In the genomic region with DNA sequence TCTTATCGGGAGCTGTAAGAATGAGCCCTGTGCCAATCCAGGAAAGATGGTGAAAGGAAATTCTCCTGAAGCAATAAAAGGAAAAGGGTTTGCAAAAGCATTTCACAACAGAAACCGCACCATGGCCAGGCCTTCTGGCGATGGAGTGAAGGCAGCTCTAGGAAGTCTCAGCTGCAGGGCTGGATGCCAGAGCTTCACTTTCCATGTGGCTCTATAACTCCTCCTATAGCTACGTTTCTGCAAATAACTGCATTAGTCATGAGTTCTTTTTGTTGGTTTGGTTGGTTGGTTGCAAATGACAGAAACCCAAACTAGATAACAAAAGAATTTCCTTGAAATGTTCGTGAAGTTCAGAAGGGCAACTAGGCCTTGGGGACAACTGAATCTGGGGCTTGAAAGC, we compare ENCODE assay signal across 14 cellular contexts.
DNase-seq lines count a peak whose midpoint lies in the region; ATAC-seq and TF ChIP-seq lines count a peak whose summit lies in the region.
"Had no signal": no experiment of that assay in that cellular context is flagged by ENCODE, and none has a peak within 500 bp of the region (broad histone marks: within the 10 kb centered on the region; RNA-seq: fewer than 3 reads in every experiment).

No MANE protein-coding gene starts in this region.

- DNase-seq in AG04449 (ENCODE audit: low read depth, low spot score) (peak; percentile 14), fibroblast of villous mesenchyme (ENCODE audit: low read depth) (peak; percentile 95), NCI-H526 treated with DMSO at 0.1 percent for 48 hours (lab: John Stamatoyannopoulos, UW) (no peak)
- DNase-seq in T-helper 2 cell treated with Interferon-gamma antibody and Interleukin-4, amounts not matched to agents 5 μg/mL and 100 μg/mL, for 36 hours (ENCODE audit: low spot score): peak; percentile 6
- DNase-seq: CD8-positive, alpha-beta memory T cell; effector memory CD4-positive, alpha-beta T cell; kidney glomerular epithelial cell; NCI-H2227 treated with DMSO at 0.1 percent for 48 hours; psoas muscle; T-cell had no signal

- ATAC-seq in GM18909 (IDR thresholded peaks at IDR 0.05; ENCODE audit: poor library complexity, unreplicated experiment) (no peak), gastroesophageal sphincter (no peak), HG02973 (IDR thresholded peaks at IDR 0.05; ENCODE audit: unreplicated experiment) (no peak)
- ATAC-seq: psoas muscle, T-cell had no signal

- H3K4me1 ChIP-seq in HEK293 (ENCODE audit: control insufficient read depth, insufficient read depth, low read length): no peaks in the 10 kb centered on the region
- peaks cover 0 to 8% (median 0%) of the 10 kb centered on the region in 3 donors for H3K4me1 ChIP-seq in gastroesophageal sphincter
- H3K4me1 ChIP-seq: psoas muscle had no signal

- H3K27me3 ChIP-seq in gastroesophageal sphincter: no peaks in the 10 kb centered on the region

- TF ChIP-seq EP300 in gastroesophageal sphincter (IDR thresholded peaks at IDR 0.05): no peak

- H3K27me3 Mint-ChIP-seq in T-helper 2 cell treated with Interferon-gamma antibody and Interleukin-4, amounts not matched to agents 5 μg/mL and 100 μg/mL, for 36 hours (ENCODE audit: low read depth): no peaks in the 10 kb centered on the region
- H3K27me3 Mint-ChIP-seq: CD8-positive, alpha-beta memory T cell; T-cell had no signal

- TF ChIP-seq POLR2A in gastroesophageal sphincter (IDR thresholded peaks at IDR 0.05): no peak

- H3K36me3 Mint-ChIP-seq in T-helper 2 cell treated with Interferon-gamma antibody and Interleukin-4, amounts not matched to agents 5 μg/mL and 100 μg/mL, for 36 hours (ENCODE audit: low read depth): peaks cover 2% of the 10 kb centered on the region
- H3K36me3 Mint-ChIP-seq: T-cell had no signal

- H3K9me3 ChIP-seq in HEK293 (ENCODE audit: control insufficient read depth, insufficient read depth, low read depth, low read length) (no peaks in the 10 kb centered on the region), gastroesophageal sphincter (no peaks in the 10 kb centered on the region)
- H3K9me3 ChIP-seq: psoas muscle had no signal

- CTCF ChIA-PET in AG04449 (lab: Yijun Ruan, JAX) (interaction anchor here (1.0 to 10.7 kb wide), 15 partner anchors 8 to 438 kb away, joined by 3 to 260 read pairs (median 7); partner anchors contain the start of gene RELL1), HEK293 (lab: Yijun Ruan, JAX) (interaction anchor here (0.6 to 3.4 kb wide), 4 partner anchors 14 to 200 kb away, joined by 4 to 31 read pairs (median 10); a partner anchor contains a TSS)

- no peak for TF ChIP-seq CTCF in AG04449 (IDR thresholded peaks at IDR 0.05; ENCODE audit: insufficient read depth, low read length, missing control alignments)
- no peak for TF ChIP-seq CTCF in HEK293 (tag by site-specific recombination; IDR thresholded peaks at IDR 0.05)
- TF ChIP-seq CTCF in fibroblast of villous mesenchyme (IDR thresholded peaks at IDR 0.05; ENCODE audit: insufficient read depth, low read depth, low read length): no peak
- no peak for TF ChIP-seq CTCF in gastroesophageal sphincter (IDR thresholded peaks at IDR 0.05)

- no peak overlapping the region for H3K4me3 ChIP-seq in AG04449 (ENCODE audit: low read depth, low read length)
- no peak overlapping the region for H3K4me3 ChIP-seq in HEK293 (ENCODE audit: low read depth, low read length)
- no peak overlapping the region for H3K4me3 ChIP-seq in fibroblast of villous mesenchyme (ENCODE audit: low read depth, low read length)
- H3K4me3 ChIP-seq in gastroesophageal sphincter: no peak overlapping the region
- H3K4me3 ChIP-seq: psoas muscle had no signal

- POLR2A ChIA-PET in AG04449 (lab: Yijun Ruan, JAX): no interaction called here
- POLR2A ChIA-PET in HEK293 (lab: Yijun Ruan, JAX): no interaction called here

- 57 to 67% methylated on average over 4 to 5 of the region's 5 CpGs for WGBS in gastroesophageal sphincter (ENCODE audit: low coverage in 1 of 2), 2 donors

- peaks cover 22% of the 10 kb centered on the region for H3K4me1 Mint-ChIP-seq in T-helper 2 cell treated with Interferon-gamma antibody and Interleukin-4, amounts not matched to agents 5 μg/mL and 100 μg/mL, for 36 hours (ENCODE audit: low read depth)

- H3K27ac Mint-ChIP-seq in T-helper 2 cell treated with Interferon-gamma antibody and Interleukin-4, amounts not matched to agents 5 μg/mL and 100 μg/mL, for 36 hours: peak overlapping the region; percentile 78
- H3K27ac Mint-ChIP-seq: T-cell had no signal

- H3K36me3 ChIP-seq in HEK293 (ENCODE audit: control insufficient read depth in 2 of 2, insufficient read depth in 1 of 2, low read length in 2 of 2) (no peaks in the 10 kb centered on the region), gastroesophageal sphincter (no peaks in the 10 kb centered on the region)

- no peak overlapping the region for H3K4me3 Mint-ChIP-seq in T-helper 2 cell treated with Interferon-gamma antibody and Interleukin-4, amounts not matched to agents 5 μg/mL and 100 μg/mL, for 36 hours
- H3K4me3 Mint-ChIP-seq: CD8-positive, alpha-beta memory T cell; T-cell had no signal

- H3K27ac ChIP-seq in HEK293 (ENCODE audit: extremely low read depth, low read depth, low read length) (no peak overlapping the region), gastroesophageal sphincter (no peak overlapping the region)
- H3K27ac ChIP-seq: psoas muscle had no signal

- H3K9me3 Mint-ChIP-seq in T-helper 2 cell treated with Interferon-gamma antibody and Interleukin-4, amounts not matched to agents 5 μg/mL and 100 μg/mL, for 36 hours: no peaks in the 10 kb centered on the region
- H3K9me3 Mint-ChIP-seq: CD8-positive, alpha-beta memory T cell; T-cell had no signal

TF ChIP-seq in HEK293, 187 proteins besides CTCF, POLR2A, EP300 and RAD21:
- TF ChIP-seq, protein P1, sequence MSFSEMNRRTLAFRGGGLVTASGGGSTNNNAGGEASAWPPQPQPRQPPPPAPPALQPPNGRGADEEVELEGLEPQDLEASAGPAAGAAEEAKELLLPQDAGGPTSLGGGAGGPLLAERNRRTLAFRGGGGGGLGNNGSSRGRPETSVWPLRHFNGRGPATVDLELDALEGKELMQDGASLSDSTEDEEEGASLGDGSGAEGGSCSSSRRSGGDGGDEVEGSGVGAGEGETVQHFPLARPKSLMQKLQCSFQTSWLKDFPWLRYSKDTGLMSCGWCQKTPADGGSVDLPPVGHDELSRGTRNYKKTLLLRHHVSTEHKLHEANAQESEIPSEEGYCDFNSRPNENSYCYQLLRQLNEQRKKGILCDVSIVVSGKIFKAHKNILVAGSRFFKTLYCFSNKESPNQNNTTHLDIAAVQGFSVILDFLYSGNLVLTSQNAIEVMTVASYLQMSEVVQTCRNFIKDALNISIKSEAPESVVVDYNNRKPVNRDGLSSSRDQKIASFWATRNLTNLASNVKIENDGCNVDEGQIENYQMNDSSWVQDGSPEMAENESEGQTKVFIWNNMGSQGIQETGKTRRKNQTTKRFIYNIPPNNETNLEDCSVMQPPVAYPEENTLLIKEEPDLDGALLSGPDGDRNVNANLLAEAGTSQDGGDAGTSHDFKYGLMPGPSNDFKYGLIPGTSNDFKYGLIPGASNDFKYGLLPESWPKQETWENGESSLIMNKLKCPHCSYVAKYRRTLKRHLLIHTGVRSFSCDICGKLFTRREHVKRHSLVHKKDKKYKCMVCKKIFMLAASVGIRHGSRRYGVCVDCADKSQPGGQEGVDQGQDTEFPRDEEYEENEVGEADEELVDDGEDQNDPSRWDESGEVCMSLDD (tag by site-specific recombination; IDR thresholded peaks at IDR 0.05): no peak
- TF ChIP-seq ZBTB6 (tag by site-specific recombination; IDR thresholded peaks at IDR 0.05): 0 out of 2 replicates have a peak, but pooled peaks have one; percentile 37
